In genomic region chr1:221002601-221003000, GRCh38 we compare ENCODE assay signal across 22 cellular contexts.
"Had no signal": no experiment of that assay in that cellular context is flagged by ENCODE, and none has a peak within 500 bp of the region (broad histone marks: within the 10 kb centered on the region; RNA-seq: fewer than 3 reads in every experiment).

No MANE protein-coding gene starts in this region.

- DNase-seq: dermis blood vessel endothelial cell; dorsolateral prefrontal cortex; effector CD4-positive, alpha-beta T cell; effector memory CD4-positive, alpha-beta T cell; foreskin keratinocyte; glutamatergic neuron; head of caudate nucleus; heart right ventricle; hippocampal formation; left cardiac atrium; left lung; left ventricle myocardium superior; lower lobe of right lung; mesenchymal stem cell; mucosa of descending colon had no signal

- H3K27me3 ChIP-seq: dorsolateral prefrontal cortex, esophagus muscularis mucosa, foreskin keratinocyte, gastroesophageal sphincter, heart right ventricle, left lung had no signal

- H3K36me3 ChIP-seq: esophagus muscularis mucosa, gastroesophageal sphincter, heart right ventricle, left lung, lower lobe of right lung had no signal

- H3K4me3 ChIP-seq: coronary artery, dorsolateral prefrontal cortex, esophagus muscularis mucosa, gastroesophageal sphincter, heart right ventricle, left lung, lower lobe of right lung, mucosa of descending colon had no signal

- H3K4me1 Mint-ChIP-seq: mesothelial cell of epicardium had no signal

- H3K4me3 Mint-ChIP-seq: mesothelial cell of epicardium had no signal

- H3K36me3 Mint-ChIP-seq: mesothelial cell of epicardium had no signal

- H3K27ac Mint-ChIP-seq: mesothelial cell of epicardium had no signal

- H3K27ac ChIP-seq: coronary artery, dorsolateral prefrontal cortex, esophagus muscularis mucosa, foreskin keratinocyte, gastroesophageal sphincter, heart right ventricle, left lung, lower lobe of right lung had no signal

- FAIRE-seq: endothelial cell of umbilical vein, islet of Langerhans, keratinocyte had no signal

- H3K4me1 ChIP-seq: foreskin keratinocyte, gastroesophageal sphincter, lower lobe of right lung had no signal

- ATAC-seq: foreskin keratinocyte, gastroesophageal sphincter, heart right ventricle, left cardiac atrium, left lung, left ventricle myocardium superior, lower lobe of right lung, mucosa of descending colon had no signal

- H3K9me3 ChIP-seq: esophagus muscularis mucosa, lower lobe of right lung, mucosa of descending colon had no signal
